Comparison of ENCODE assay signal across 1 cellular context in the genomic region with DNA sequence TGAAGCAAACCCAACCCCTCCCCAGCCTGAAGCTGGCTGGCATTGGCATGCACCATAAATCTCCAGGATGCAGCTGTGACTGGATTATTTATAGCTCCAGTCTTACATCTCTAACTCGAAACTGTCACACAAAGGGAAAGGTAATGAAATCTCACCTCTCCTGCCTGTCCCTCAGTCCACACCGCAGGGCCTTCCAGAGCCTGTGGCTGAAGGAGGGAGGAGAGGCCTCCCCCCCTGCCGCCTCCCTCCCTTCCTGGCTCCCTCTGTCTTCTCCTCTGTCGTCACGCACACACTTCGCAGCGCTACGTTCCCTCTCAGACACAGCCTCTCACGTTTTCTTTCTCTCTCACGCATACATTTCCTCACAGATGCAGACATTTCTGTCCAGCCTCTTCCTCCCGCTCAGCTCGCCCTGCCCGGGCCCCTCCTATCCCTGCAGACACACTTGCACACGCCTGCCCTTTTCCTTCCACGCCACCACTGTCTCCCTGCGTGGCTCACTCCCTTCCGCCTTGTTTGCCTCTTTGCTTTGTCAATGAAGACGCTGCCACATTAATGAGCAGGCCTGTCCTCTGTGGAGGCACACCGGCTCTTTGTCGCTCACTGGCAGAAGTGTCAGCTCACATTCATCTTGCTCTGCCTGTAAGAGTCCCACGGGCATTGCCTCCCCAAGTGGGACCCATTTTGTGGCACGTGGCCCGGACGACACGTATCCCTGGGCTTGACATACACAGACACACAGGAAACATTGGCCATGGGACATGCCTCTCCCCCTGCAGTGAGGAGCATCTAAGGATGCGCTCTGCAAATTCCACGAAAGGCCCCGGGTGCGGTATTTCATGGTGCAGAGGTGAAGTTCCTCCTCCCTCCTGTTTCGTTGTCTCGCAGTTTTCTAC.
TF ChIP-seq lines count a peak whose summit lies in the region.

No MANE protein-coding gene starts in this region.

TF ChIP-seq in HEK293, 187 proteins besides CTCF, POLR2A, EP300 and RAD21 (continued from another document and continues in another):
- TF ChIP-seq, protein P1, sequence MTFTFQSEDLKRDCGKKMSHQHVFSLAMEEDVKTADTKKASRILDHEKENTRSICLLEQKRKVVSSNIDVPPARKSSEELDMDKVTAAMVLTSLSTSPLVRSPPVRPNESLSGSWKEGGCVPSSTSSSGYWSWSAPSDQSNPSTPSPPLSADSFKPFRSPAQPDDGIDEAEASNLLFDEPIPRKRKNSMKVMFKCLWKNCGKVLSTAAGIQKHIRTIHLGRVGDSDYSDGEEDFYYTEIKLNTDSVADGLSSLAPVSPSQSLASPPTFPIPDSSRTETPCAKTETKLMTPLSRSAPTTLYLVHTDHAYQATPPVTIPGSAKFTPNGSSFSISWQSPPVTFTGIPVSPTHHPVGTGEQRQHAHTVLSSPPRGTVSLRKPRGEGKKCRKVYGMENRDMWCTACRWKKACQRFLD (tag by site-specific recombination; IDR thresholded peaks at IDR 0.05): no peak
- no peak for TF ChIP-seq ZNF423 (tag by site-specific recombination; IDR thresholded peaks at IDR 0.05)
- no peak for TF ChIP-seq ZNF501 (tag by site-specific recombination; IDR thresholded peaks at IDR 0.05)
- TF ChIP-seq ZFP37 (tag by site-specific recombination; IDR thresholded peaks at IDR 0.05): no peak
- TF ChIP-seq, protein P2, sequence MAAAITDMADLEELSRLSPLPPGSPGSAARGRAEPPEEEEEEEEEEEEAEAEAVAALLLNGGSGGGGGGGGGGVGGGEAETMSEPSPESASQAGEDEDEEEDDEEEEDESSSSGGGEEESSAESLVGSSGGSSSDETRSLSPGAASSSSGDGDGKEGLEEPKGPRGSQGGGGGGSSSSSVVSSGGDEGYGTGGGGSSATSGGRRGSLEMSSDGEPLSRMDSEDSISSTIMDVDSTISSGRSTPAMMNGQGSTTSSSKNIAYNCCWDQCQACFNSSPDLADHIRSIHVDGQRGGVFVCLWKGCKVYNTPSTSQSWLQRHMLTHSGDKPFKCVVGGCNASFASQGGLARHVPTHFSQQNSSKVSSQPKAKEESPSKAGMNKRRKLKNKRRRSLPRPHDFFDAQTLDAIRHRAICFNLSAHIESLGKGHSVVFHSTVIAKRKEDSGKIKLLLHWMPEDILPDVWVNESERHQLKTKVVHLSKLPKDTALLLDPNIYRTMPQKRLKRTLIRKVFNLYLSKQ (tag by site-specific recombination; IDR thresholded peaks at IDR 0.05; ENCODE audit: borderline replicate concordance): no peak
- TF ChIP-seq ZNF473 (tag by site-specific recombination; IDR thresholded peaks at IDR 0.05): no peak
- TF ChIP-seq ZBTB8A (tag by site-specific recombination; IDR thresholded peaks at IDR 0.05): no peak
- no peak for TF ChIP-seq ZSCAN16 (tag by site-specific recombination; IDR thresholded peaks at IDR 0.05)
- TF ChIP-seq, protein P3, sequence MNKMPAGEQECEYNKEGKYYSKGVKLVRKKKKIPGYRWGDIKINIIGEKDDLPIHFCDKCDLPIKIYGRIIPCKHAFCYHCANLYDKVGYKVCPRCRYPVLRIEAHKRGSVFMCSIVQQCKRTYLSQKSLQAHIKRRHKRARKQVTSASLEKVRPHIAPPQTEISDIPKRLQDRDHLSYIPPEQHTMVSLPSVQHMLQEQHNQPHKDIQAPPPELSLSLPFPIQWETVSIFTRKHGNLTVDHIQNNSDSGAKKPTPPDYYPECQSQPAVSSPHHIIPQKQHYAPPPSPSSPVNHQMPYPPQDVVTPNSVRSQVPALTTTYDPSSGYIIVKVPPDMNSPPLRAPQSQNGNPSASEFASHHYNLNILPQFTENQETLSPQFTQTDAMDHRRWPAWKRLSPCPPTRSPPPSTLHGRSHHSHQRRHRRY (tag by site-specific recombination; IDR thresholded peaks at IDR 0.05): no peak
- no peak for TF ChIP-seq ZNF558 (tag by site-specific recombination; IDR thresholded peaks at IDR 0.05)
- TF ChIP-seq ZNF302 (tag by site-specific recombination; IDR thresholded peaks at IDR 0.05; ENCODE audit: low read depth): no peak
- TF ChIP-seq ZNF510 (tag by site-specific recombination; IDR thresholded peaks at IDR 0.05; ENCODE audit: insufficient replicate concordance): no peak
- TF ChIP-seq, protein P4, sequence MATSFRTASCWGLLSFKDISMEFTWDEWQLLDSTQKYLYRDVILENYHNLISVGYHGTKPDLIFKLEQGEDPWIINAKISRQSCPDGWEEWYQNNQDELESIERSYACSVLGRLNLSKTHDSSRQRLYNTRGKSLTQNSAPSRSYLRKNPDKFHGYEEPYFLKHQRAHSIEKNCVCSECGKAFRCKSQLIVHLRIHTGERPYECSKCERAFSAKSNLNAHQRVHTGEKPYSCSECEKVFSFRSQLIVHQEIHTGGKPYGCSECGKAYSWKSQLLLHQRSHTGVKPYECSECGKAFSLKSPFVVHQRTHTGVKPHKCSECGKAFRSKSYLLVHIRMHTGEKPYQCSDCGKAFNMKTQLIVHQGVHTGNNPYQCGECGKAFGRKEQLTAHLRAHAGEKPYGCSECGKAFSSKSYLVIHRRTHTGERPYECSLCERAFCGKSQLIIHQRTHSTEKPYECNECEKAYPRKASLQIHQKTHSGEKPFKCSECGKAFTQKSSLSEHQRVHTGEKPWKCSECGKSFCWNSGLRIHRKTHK (tag by site-specific recombination; IDR thresholded peaks at IDR 0.05): no peak
- TF ChIP-seq ZNF391 (tag by site-specific recombination; IDR thresholded peaks at IDR 0.05; ENCODE audit: borderline replicate concordance, low read depth): no peak
- TF ChIP-seq, protein P5, sequence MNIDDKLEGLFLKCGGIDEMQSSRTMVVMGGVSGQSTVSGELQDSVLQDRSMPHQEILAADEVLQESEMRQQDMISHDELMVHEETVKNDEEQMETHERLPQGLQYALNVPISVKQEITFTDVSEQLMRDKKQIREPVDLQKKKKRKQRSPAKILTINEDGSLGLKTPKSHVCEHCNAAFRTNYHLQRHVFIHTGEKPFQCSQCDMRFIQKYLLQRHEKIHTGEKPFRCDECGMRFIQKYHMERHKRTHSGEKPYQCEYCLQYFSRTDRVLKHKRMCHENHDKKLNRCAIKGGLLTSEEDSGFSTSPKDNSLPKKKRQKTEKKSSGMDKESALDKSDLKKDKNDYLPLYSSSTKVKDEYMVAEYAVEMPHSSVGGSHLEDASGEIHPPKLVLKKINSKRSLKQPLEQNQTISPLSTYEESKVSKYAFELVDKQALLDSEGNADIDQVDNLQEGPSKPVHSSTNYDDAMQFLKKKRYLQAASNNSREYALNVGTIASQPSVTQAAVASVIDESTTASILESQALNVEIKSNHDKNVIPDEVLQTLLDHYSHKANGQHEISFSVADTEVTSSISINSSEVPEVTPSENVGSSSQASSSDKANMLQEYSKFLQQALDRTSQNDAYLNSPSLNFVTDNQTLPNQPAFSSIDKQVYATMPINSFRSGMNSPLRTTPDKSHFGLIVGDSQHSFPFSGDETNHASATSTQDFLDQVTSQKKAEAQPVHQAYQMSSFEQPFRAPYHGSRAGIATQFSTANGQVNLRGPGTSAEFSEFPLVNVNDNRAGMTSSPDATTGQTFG (tag by site-specific recombination; IDR thresholded peaks at IDR 0.05; ENCODE audit: borderline replicate concordance): no peak
- TF ChIP-seq, protein P6, sequence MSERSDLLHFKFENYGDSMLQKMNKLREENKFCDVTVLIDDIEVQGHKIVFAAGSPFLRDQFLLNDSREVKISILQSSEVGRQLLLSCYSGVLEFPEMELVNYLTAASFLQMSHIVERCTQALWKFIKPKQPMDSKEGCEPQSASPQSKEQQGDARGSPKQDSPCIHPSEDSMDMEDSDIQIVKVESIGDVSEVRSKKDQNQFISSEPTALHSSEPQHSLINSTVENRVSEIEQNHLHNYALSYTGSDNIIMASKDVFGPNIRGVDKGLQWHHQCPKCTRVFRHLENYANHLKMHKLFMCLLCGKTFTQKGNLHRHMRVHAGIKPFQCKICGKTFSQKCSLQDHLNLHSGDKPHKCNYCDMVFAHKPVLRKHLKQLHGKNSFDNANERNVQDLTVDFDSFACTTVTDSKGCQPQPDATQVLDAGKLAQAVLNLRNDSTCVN (tag by site-specific recombination; optimal IDR thresholded peaks at IDR 0.05): no peak
- TF ChIP-seq, protein P7, sequence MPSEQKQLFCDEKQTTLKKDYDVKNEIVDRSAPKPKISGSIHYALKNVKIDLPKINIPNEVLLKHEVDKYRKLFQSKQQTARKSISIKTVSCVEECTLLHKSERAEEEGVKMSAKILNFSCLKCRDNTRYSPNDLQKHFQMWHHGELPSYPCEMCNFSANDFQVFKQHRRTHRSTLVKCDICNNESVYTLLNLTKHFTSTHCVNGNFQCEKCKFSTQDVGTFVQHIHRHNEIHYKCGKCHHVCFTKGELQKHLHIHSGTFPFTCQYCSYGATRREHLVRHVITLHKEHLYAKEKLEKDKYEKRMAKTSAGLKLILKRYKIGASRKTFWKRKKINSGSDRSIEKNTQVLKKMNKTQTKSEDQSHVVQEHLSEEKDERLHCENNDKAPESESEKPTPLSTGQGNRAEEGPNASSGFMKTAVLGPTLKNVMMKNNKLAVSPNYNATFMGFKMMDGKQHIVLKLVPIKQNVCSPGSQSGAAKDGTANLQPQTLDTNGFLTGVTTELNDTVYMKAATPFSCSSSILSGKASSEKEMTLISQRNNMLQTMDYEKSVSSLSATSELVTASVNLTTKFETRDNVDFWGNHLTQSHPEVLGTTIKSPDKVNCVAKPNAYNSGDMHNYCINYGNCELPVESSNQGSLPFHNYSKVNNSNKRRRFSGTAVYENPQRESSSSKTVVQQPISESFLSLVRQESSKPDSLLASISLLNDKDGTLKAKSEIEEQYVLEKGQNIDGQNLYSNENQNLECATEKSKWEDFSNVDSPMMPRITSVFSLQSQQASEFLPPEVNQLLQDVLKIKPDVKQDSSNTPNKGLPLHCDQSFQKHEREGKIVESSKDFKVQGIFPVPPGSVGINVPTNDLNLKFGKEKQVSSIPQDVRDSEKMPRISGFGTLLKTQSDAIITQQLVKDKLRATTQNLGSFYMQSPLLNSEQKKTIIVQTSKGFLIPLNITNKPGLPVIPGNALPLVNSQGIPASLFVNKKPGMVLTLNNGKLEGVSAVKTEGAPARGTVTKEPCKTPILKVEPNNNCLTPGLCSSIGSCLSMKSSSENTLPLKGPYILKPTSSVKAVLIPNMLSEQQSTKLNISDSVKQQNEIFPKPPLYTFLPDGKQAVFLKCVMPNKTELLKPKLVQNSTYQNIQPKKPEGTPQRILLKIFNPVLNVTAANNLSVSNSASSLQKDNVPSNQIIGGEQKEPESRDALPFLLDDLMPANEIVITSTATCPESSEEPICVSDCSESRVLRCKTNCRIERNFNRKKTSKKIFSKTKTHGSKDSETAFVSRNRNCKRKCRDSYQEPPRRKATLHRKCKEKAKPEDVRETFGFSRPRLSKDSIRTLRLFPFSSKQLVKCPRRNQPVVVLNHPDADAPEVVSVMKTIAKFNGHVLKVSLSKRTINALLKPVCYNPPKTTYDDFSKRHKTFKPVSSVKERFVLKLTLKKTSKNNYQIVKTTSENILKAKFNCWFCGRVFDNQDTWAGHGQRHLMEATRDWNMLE (tag by site-specific recombination; conservative IDR thresholded peaks at IDR 0.05; ENCODE audit: low read depth): no peak
- no peak for TF ChIP-seq ZNF785 (tag by site-specific recombination; IDR thresholded peaks at IDR 0.05)
- no peak for TF ChIP-seq YY1 (tag by site-specific recombination; IDR thresholded peaks at IDR 0.05)
- TF ChIP-seq, protein P8, sequence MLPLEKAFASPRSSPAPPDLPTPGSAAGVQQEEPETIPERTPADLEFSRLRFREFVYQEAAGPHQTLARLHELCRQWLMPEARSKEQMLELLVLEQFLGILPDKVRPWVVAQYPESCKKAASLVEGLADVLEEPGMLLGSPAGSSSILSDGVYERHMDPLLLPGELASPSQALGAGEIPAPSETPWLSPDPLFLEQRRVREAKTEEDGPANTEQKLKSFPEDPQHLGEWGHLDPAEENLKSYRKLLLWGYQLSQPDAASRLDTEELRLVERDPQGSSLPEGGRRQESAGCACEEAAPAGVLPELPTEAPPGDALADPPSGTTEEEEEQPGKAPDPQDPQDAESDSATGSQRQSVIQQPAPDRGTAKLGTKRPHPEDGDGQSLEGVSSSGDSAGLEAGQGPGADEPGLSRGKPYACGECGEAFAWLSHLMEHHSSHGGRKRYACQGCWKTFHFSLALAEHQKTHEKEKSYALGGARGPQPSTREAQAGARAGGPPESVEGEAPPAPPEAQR (tag by site-specific recombination; IDR thresholded peaks at IDR 0.05): no peak
- TF ChIP-seq, protein P9, sequence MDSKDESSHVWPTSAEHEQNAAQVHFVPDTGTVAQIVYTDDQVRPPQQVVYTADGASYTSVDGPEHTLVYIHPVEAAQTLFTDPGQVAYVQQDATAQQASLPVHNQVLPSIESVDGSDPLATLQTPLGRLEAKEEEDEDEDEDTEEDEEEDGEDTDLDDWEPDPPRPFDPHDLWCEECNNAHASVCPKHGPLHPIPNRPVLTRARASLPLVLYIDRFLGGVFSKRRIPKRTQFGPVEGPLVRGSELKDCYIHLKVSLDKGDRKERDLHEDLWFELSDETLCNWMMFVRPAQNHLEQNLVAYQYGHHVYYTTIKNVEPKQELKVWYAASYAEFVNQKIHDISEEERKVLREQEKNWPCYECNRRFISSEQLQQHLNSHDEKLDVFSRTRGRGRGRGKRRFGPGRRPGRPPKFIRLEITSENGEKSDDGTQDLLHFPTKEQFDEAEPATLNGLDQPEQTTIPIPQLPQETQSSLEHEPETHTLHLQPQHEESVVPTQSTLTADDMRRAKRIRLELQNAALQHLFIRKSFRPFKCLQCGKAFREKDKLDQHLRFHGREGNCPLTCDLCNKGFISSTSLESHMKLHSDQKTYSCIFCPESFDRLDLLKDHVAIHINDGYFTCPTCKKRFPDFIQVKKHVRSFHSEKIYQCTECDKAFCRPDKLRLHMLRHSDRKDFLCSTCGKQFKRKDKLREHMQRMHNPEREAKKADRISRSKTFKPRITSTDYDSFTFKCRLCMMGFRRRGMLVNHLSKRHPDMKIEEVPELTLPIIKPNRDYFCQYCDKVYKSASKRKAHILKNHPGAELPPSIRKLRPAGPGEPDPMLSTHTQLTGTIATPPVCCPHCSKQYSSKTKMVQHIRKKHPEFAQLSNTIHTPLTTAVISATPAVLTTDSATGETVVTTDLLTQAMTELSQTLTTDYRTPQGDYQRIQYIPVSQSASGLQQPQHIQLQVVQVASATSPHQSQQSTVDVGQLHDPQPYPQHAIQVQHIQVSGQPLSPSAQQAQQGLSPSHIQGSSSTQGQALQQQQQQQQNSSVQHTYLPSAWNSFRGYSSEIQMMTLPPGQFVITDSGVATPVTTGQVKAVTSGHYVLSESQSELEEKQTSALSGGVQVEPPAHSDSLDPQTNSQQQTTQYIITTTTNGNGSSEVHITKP (tag by site-specific recombination; IDR thresholded peaks at IDR 0.05): 0 out of 2 replicates have a peak, but pooled peaks have one; percentile 17
- no peak for TF ChIP-seq ZNF76 (tag by site-specific recombination; IDR thresholded peaks at IDR 0.05; ENCODE audit: borderline replicate concordance, low read depth)
- no peak for TF ChIP-seq GFI1B (tag by site-specific recombination; IDR thresholded peaks at IDR 0.05)
- no peak for TF ChIP-seq ZNF660 (tag by site-specific recombination; IDR thresholded peaks at IDR 0.05)
- no peak for TF ChIP-seq ZNF157 (tag by site-specific recombination; IDR thresholded peaks at IDR 0.05)
- peak; percentile 51; the same call in 1 of the 2 replicates for TF ChIP-seq WT1 (tag by site-specific recombination; IDR thresholded peaks at IDR 0.05)
- no peak for TF ChIP-seq KLF16 (tag by site-specific recombination; IDR thresholded peaks at IDR 0.05)
- TF ChIP-seq ZNF239 (tag by site-specific recombination; IDR thresholded peaks at IDR 0.05): no peak
- TF ChIP-seq, protein P10, sequence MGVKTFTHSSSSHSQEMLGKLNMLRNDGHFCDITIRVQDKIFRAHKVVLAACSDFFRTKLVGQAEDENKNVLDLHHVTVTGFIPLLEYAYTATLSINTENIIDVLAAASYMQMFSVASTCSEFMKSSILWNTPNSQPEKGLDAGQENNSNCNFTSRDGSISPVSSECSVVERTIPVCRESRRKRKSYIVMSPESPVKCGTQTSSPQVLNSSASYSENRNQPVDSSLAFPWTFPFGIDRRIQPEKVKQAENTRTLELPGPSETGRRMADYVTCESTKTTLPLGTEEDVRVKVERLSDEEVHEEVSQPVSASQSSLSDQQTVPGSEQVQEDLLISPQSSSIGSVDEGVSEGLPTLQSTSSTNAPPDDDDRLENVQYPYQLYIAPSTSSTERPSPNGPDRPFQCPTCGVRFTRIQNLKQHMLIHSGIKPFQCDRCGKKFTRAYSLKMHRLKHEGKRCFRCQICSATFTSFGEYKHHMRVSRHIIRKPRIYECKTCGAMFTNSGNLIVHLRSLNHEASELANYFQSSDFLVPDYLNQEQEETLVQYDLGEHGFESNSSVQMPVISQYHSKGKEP (tag by site-specific recombination; IDR thresholded peaks at IDR 0.05): no peak
